Comparison of ENCODE assay signal across 28 cellular contexts in the genomic region with DNA sequence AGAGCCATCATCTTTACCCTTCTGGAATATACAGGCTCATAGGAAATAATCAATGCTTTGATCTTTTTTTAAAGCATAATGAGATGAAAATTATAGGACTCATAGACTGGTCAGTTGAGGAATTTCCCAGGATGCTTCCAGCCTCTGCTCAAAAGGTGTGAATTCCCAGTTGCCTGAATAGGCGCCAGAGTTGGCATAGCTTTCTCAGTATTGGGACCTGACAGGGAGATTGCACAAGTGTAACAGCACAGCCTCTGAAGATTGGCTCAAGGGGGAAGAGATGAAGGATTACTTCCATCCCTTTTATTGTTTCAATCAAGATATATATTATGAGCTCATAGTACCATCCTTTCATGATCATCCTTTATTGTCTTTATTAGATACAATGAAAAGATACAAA.
"Had no signal": no experiment of that assay in that cellular context is flagged by ENCODE, and none has a peak within 500 bp of the region (broad histone marks: within the 10 kb centered on the region; RNA-seq: fewer than 3 reads in every experiment).

No MANE protein-coding gene starts in this region.

- H3K4me1 ChIP-seq: foreskin keratinocyte had no signal

- H3K36me3 ChIP-seq: brain microvascular endothelial cell, esophagus muscularis mucosa, gastrocnemius medialis had no signal

- DNase-seq: activated CD4-positive, alpha-beta memory T cell treated with anti-CD3 and anti-CD28 coated beads, Interleukin-2, amount 10 ng/mL, durations not matched to agents 7 days and 5 days; activated CD4-positive, alpha-beta T cell treated with anti-CD3 and anti-CD28 coated beads for 1 hour; activated CD4-positive, alpha-beta T cell treated with anti-CD3 and anti-CD28 coated beads for 4 hours; activated CD4-positive, alpha-beta T cell treated with anti-CD3 and anti-CD28 coated beads, Interleukin-2, amount 10 ng/mL, durations not matched to agents 7 days and 5 days; activated CD4-positive, alpha-beta T cell treated with anti-CD3 and anti-CD28 coated beads, Interleukin-2, amount 50 U/mL, for 4 hours; activated CD8-positive, alpha-beta memory T cell treated with anti-CD3 and anti-CD28 coated beads, Interleukin-2, amount 50 U/mL, for 48 hours; activated gamma-delta T cell treated with Interleukin-2 at 50 U/mL for 16 hours; activated naive CD4-positive, alpha-beta T cell treated with anti-CD3 and anti-CD28 coated beads, Interleukin-2, amount 50 U/mL, for 16 hours; activated naive CD4-positive, alpha-beta T cell treated with Interleukin-2 at 50 U/mL for 16 hours; activated T-cell treated with anti-CD3 and anti-CD28 coated beads for 4 hours; activated T-cell treated with anti-CD3 and anti-CD28 coated beads, Interleukin-2, amount 50 U/mL, for 24 hours; activated T-cell treated with anti-CD3 and anti-CD28 coated beads, Interleukin-2, amount 50 U/mL, for 72 hours; amniotic stem cell; anterior cingulate cortex; brain microvascular endothelial cell; caudate nucleus; cortex of kidney; dermis blood vessel endothelial cell; effector CD4-positive, alpha-beta T cell; effector memory CD8-positive, alpha-beta T cell; erythroblast; foreskin keratinocyte; gastrocnemius medialis; glutamatergic neuron; T-helper 2 cell had no signal

- H3K9me3 ChIP-seq: esophagus muscularis mucosa, gastrocnemius medialis had no signal

- H3K27ac ChIP-seq: brain microvascular endothelial cell, esophagus muscularis mucosa, foreskin keratinocyte, gastrocnemius medialis, VCaP had no signal

- ATAC-seq: activated T-cell treated with anti-CD3 and anti-CD28 coated beads, Interleukin-2, amount 50 U/mL, for 72 hours; effector memory CD8-positive, alpha-beta T cell; foreskin keratinocyte; gastrocnemius medialis; WTC11 had no signal

- H3K4me3 ChIP-seq: esophagus muscularis mucosa, gastrocnemius medialis had no signal

- H3K27me3 ChIP-seq: brain microvascular endothelial cell, esophagus muscularis mucosa, foreskin keratinocyte, gastrocnemius medialis had no signal
